7 cellular contexts compared by ENCODE assay signal in genomic region chr19:3984584-3984907, GRCh38. TPM values are rescaled to one million over a fixed set of nuclear protein-coding genes. Genes with fewer than 3 reads are reported as not detected.
DNase-seq lines count a peak whose midpoint lies in the region; TF ChIP-seq lines count a peak whose summit lies in the region.

No MANE protein-coding gene starts in this region.

- TF ChIP-seq CTCF in HL-60 (IDR thresholded peaks at IDR 0.05; ENCODE audit: insufficient read depth, low read length), result no peak
- TF ChIP-seq CTCF in stomach (IDR thresholded peaks at IDR 0.05), result no peak

- peak overlapping the region; percentile 96 for H3K9ac ChIP-seq in iPS-18a (ENCODE audit: low read length)

- H3K36me3 ChIP-seq in iPS-18a (ENCODE audit: control insufficient read depth, low read depth, low read length), result peaks cover 51% of the 10 kb centered on the region
- peaks cover 48 to 50% (median 48%) of the 10 kb centered on the region in 4 donors for H3K36me3 ChIP-seq in stomach

- H3K36me3 Mint-ChIP-seq in activated naive CD8-positive, alpha-beta T cell, result peaks cover 17% of the 10 kb centered on the region

- H3K4me1 ChIP-seq in iPS-18a (ENCODE audit: control insufficient read depth, low read depth, low read length) (peaks cover 13% of the 10 kb centered on the region), stomach (peaks cover 35 to 81% (median 57%) of the 10 kb centered on the region in 4 donors)

- H3K27ac ChIP-seq in HL-60 (replicated peaks) (peak overlapping the region; percentile 82), iPS-18a (ENCODE audit: low read length) (peak overlapping the region; percentile 88), stomach (peak overlapping the region; percentile 91 to 99 (median 96))

- peak overlapping the region; percentile 99 for H3K4me3 Mint-ChIP-seq in activated naive CD8-positive, alpha-beta T cell

- no peaks in the 10 kb centered on the region for H3K9me3 Mint-ChIP-seq in activated naive CD8-positive, alpha-beta T cell (ENCODE audit: low read depth)

- H3K4me1 Mint-ChIP-seq in activated naive CD8-positive, alpha-beta T cell (ENCODE audit: low read depth), result peaks cover 45% of the 10 kb centered on the region

- DNase-seq in HL-60 (ENCODE audit: low read depth in 1 of 2, low spot score in 1 of 2), result no peak
- no peak for DNase-seq in stomach
- no peak for DNase-seq in DMS153 (lab: John Stamatoyannopoulos, UW)
- DNase-seq in NCI-H146 (lab: John Stamatoyannopoulos, UW), result no peak
- no peak for DNase-seq in H4 (ENCODE audit: low spot score)

- H3K27me3 ChIP-seq in HL-60 (ENCODE audit: insufficient read depth, poor library complexity, severe bottlenecking) (no peaks in the 10 kb centered on the region), iPS-18a (ENCODE audit: control insufficient read depth, insufficient read depth, low read length) (peaks cover 5% of the 10 kb centered on the region), stomach (no peaks in the 10 kb centered on the region)

- 0 to 1% (median 0%) methylated on average over 10 of the region's 10 CpGs for WGBS in stomach, 5 donors

- H3K9me3 ChIP-seq in iPS-18a (ENCODE audit: control insufficient read depth, low read depth, low read length) (no peaks in the 10 kb centered on the region), stomach (no peaks in the 10 kb centered on the region)

- no peak for TF ChIP-seq EP300 in stomach (IDR thresholded peaks at IDR 0.05)

- peak overlapping the region; percentile 99 for H3K27ac Mint-ChIP-seq in activated naive CD8-positive, alpha-beta T cell

- H3K4me3 ChIP-seq in HL-60 (replicated peaks; ENCODE audit: insufficient read depth, low read length) (peak overlapping the region; percentile 89), iPS-18a (ENCODE audit: low read length) (peak overlapping the region; percentile 97), stomach (peak overlapping the region; percentile 67 to 100 (median 83))

- H3K27me3 Mint-ChIP-seq in activated naive CD8-positive, alpha-beta T cell, result no peaks in the 10 kb centered on the region

- intact Hi-C loops in stomach (cut with DNase I; ENCODE audit: low total_unique reads), result loop anchor here (10.0 kb wide), 1 partner anchor 200 kb away; the partner anchor contains the start of genes ANKRD24 and SIRT6

- no peak for TF ChIP-seq POLR2A in stomach (IDR thresholded peaks at IDR 0.05)

RNA-seq across cellular contexts. Expression of gene EEF2, which starts 0.7 kb away (rescaled TPM):
- total RNA-seq in stomach, result 1,000 to 10,000 TPM in 4 of 5 donors, 100 to 1,000 TPM in 1; 872 to 1,656 (median 1,431) TPM
- polyA plus RNA-seq in stomach, result 1,000 to 10,000 TPM in 2 of 3 donors, 100 to 1,000 TPM in 1; 667 to 1,312 (median 1,239) TPM
- 588 and 692 TPM in 2 replicates for total RNA-seq in H4 (2014; rRNA removed; shearing (Covaris generic))

RNA-seq across cellular contexts. Expression of gene DAPK3, which starts 13.6 kb away (rescaled TPM):
- 100 to 1,000 TPM in 2 of 5 donors, 10 to 100 TPM in 3; 58.5 to 238 (median 75.8) TPM for total RNA-seq in stomach
- polyA plus RNA-seq in stomach, result 10 to 100 TPM; 47.0 to 73.5 (median 51.9) TPM
- 54.5 and 70.3 TPM in 2 replicates for total RNA-seq in H4 (2014; rRNA removed; shearing (Covaris generic))

RNA-seq across cellular contexts. Expression of gene PIAS4, which starts 23.0 kb away (rescaled TPM):
- 10 to 100 TPM in 4 of 5 donors, 1 to 10 TPM in 1; 9.3 to 93.6 (median 37.5) TPM for total RNA-seq in stomach
- polyA plus RNA-seq in stomach, result 10 to 100 TPM in 1 of 3 donors, 1 to 10 TPM in 2; 6.6 to 14.8 (median 9.3) TPM
- 5.7 and 9.9 TPM in 2 replicates for total RNA-seq in H4 (2014; rRNA removed; shearing (Covaris generic))

RNA-seq across cellular contexts. Expression of gene NMRK2, which starts 51.7 kb away (rescaled TPM):
- under 1 TPM in 1 of 5 donors, not detected in 4; 0.55 TPM for total RNA-seq in stomach
- polyA plus RNA-seq in stomach, result 1 to 10 TPM in 2 of 3 donors, under 1 TPM in 1; 0.68 to 4.3 (median 2.3) TPM
- total RNA-seq in H4 (2014; rRNA removed; shearing (Covaris generic)), result not detected in 2 replicates
